Comparison of ENCODE assay signal across 10 cellular contexts in the genomic region with DNA sequence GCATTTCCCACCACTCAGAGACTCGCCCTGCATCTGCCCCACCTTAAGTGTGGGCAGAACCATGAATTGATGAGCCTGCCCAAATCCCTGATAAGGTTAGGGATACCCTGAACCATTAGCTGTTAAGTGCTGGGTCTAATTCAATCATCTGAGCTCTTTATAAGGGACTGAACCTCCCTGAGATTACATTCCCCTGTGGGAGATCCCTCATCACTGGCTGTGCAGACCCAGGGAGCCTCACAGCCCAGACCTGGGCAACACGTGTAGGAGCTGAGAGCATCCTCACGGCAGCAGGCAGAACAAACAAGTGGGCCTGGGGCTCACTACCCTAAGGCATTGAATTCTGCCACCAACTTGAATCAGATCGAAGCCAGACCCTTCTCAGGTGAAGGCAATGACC. TPM values are rescaled to one million over a fixed set of nuclear protein-coding genes. Genes with fewer than 3 reads are reported as not detected.
"Had no signal": no experiment of that assay in that cellular context is flagged by ENCODE, and none has a peak within 500 bp of the region (broad histone marks: within the 10 kb centered on the region; RNA-seq: fewer than 3 reads in every experiment).

No MANE protein-coding gene starts in this region.

- H3K4me1 ChIP-seq: HAP-1 had no signal

- H3K9ac ChIP-seq: GM23248 had no signal

- H3K36me3 ChIP-seq: HAP-1 had no signal

- H3K4me3 ChIP-seq: GM23248, HAP-1 had no signal

- H3K9me3 ChIP-seq: HAP-1 had no signal

- DNase-seq: GM23248, GOT3, H7, HFFc6 had no signal

- H2AFZ ChIP-seq: GM23248 had no signal

- H3K27ac ChIP-seq: GM23248, HL-60 had no signal

RNA-seq across cellular contexts. Expression of gene TAF11L2, which starts 0.6 kb away (rescaled TPM):
- total RNA-seq: GM23248, H4, H7, HepG2, HFFc6, HT1080 had no signal
- polyA plus RNA-seq: GM23248, HepG2, IgD-negative memory B cell had no signal

RNA-seq across cellular contexts. Expression of gene TAF11L3, which starts 20.7 kb away (rescaled TPM):
- total RNA-seq: GM23248, H4, H7, HepG2, HFFc6, HT1080 had no signal
- polyA plus RNA-seq: GM23248, HepG2, IgD-negative memory B cell had no signal

RNA-seq across cellular contexts. Expression of gene TAF11L4, which starts 24.2 kb away (rescaled TPM):
- total RNA-seq: GM23248, H4, H7, HepG2, HFFc6, HT1080 had no signal
- polyA plus RNA-seq: GM23248, HepG2, IgD-negative memory B cell had no signal

RNA-seq across cellular contexts. Expression of gene TAF11L5, which starts 27.6 kb away (rescaled TPM):
- total RNA-seq: GM23248, H4, H7, HepG2, HFFc6, HT1080 had no signal
- polyA plus RNA-seq: GM23248, HepG2, IgD-negative memory B cell had no signal

RNA-seq across cellular contexts. Expression of gene TAF11L6, which starts 31.0 kb away (rescaled TPM):
- total RNA-seq: GM23248, H4, H7, HepG2, HFFc6, HT1080 had no signal
- polyA plus RNA-seq: GM23248, HepG2, IgD-negative memory B cell had no signal
